In genomic region chr2:235021752-235022151, GRCh38 we compare ENCODE assay signal across 15 cellular contexts.
A peak's percentile ranks its signal among the peaks of the same experiment; 100 is the strongest.
DNase-seq lines count a peak whose midpoint lies in the region; ATAC-seq and TF ChIP-seq lines count a peak whose summit lies in the region.
"Had no signal": no experiment of that assay in that cellular context is flagged by ENCODE, and none has a peak within 500 bp of the region (broad histone marks: within the 10 kb centered on the region; RNA-seq: fewer than 3 reads in every experiment).

No MANE protein-coding gene starts in this region.

- peak; percentile 32 for DNase-seq in HFF-Myc (ENCODE audit: extremely low read depth, low read depth)
- peak; percentile 87 for DNase-seq in amniotic epithelial cell (ENCODE audit: low read depth)
- DNase-seq in foreskin keratinocyte: peak; percentile 87 to 93
- DNase-seq in effector CD8-positive, alpha-beta T cell (lab: John Stamatoyannopoulos, UW): no peak
- no peak for DNase-seq in KBM-7
- no peak for DNase-seq in activated naive CD8-positive, alpha-beta T cell treated with anti-CD3 and anti-CD28 coated beads, Interleukin-2, amount 50 U/mL, for 24 hours
- no peak for DNase-seq in T-helper 2 cell treated with Interferon-gamma antibody and Interleukin-4, amounts not matched to agents 5 μg/mL and 100 μg/mL, for 36 hours (ENCODE audit: low spot score)
- DNase-seq: activated naive CD8-positive, alpha-beta T cell treated with anti-CD3 and anti-CD28 coated beads, Interleukin-2, amount 10 ng/mL, durations not matched to agents 7 days and 5 days; endodermal cell; kidney; NCI-H187; upper lobe of left lung had no signal

- H2AFZ ChIP-seq in ACC112 (ENCODE audit: low read length, unreplicated experiment): no peak overlapping the region

- in situ Hi-C loops in KBM-7 (cut with MboI; ENCODE audit: low pct_unique_long_range_greater_than_20kb, low sequenced_read_pairs): no loop called here

- 0 out of 2 replicates have a peak overlapping the region, but pooled peaks have one; percentile 22 for H3K4me3 ChIP-seq in ACC112 (ENCODE audit: low read depth, low read length)
- H3K4me3 ChIP-seq in HFF-Myc (replicated peaks; ENCODE audit: low read depth, low read length): no peak overlapping the region
- H3K4me3 ChIP-seq: BLaER1, upper lobe of left lung had no signal

- H3K36me3 ChIP-seq in ACC112 (ENCODE audit: insufficient read depth, low read length): no peaks in the 10 kb centered on the region
- H3K36me3 ChIP-seq: BLaER1, upper lobe of left lung had no signal

- no peaks in the 10 kb centered on the region for H3K27me3 Mint-ChIP-seq in activated naive CD8-positive, alpha-beta T cell treated with anti-CD3 and anti-CD28 coated beads, Interleukin-2, amount 50 U/mL, for 24 hours
- no peaks in the 10 kb centered on the region for H3K27me3 Mint-ChIP-seq in T-helper 2 cell treated with Interferon-gamma antibody and Interleukin-4, amounts not matched to agents 5 μg/mL and 100 μg/mL, for 36 hours (ENCODE audit: low read depth)
- H3K27me3 Mint-ChIP-seq: activated naive CD8-positive, alpha-beta T cell treated with anti-CD3 and anti-CD28 coated beads, Interleukin-2, amount 10 ng/mL, durations not matched to agents 7 days and 5 days had no signal

- TF ChIP-seq CTCF in HFF-Myc (IDR thresholded peaks at IDR 0.05; ENCODE audit: low read depth, low read length, missing control alignments) (no peak), foreskin keratinocyte (conservative IDR thresholded peaks at IDR 0.05) (no peak)

- no peaks in the 10 kb centered on the region for H3K4me1 Mint-ChIP-seq in activated naive CD8-positive, alpha-beta T cell treated with anti-CD3 and anti-CD28 coated beads, Interleukin-2, amount 50 U/mL, for 24 hours
- H3K4me1 Mint-ChIP-seq in T-helper 2 cell treated with Interferon-gamma antibody and Interleukin-4, amounts not matched to agents 5 μg/mL and 100 μg/mL, for 36 hours (ENCODE audit: low read depth): no peaks in the 10 kb centered on the region
- H3K4me1 Mint-ChIP-seq: activated naive CD8-positive, alpha-beta T cell treated with anti-CD3 and anti-CD28 coated beads, Interleukin-2, amount 10 ng/mL, durations not matched to agents 7 days and 5 days had no signal

- peak; percentile 36 for ATAC-seq in foreskin keratinocyte
- ATAC-seq in activated naive CD8-positive, alpha-beta T cell treated with anti-CD3 and anti-CD28 coated beads, Interleukin-2, amount 50 U/mL, for 24 hours: no peak
- ATAC-seq: naive thymus-derived CD8-positive, alpha-beta T cell had no signal

- H3K27ac Mint-ChIP-seq in activated naive CD8-positive, alpha-beta T cell treated with anti-CD3 and anti-CD28 coated beads, Interleukin-2, amount 50 U/mL, for 24 hours: no peak overlapping the region
- no peak overlapping the region for H3K27ac Mint-ChIP-seq in T-helper 2 cell treated with Interferon-gamma antibody and Interleukin-4, amounts not matched to agents 5 μg/mL and 100 μg/mL, for 36 hours
- H3K27ac Mint-ChIP-seq: activated naive CD8-positive, alpha-beta T cell treated with anti-CD3 and anti-CD28 coated beads, Interleukin-2, amount 10 ng/mL, durations not matched to agents 7 days and 5 days; endodermal cell; naive thymus-derived CD8-positive, alpha-beta T cell had no signal

- H3K4me1 ChIP-seq in ACC112 (ENCODE audit: control insufficient read depth, insufficient read depth, low read length, unreplicated experiment) (peaks cover 59% of the 10 kb centered on the region), foreskin keratinocyte (peaks cover 45% of the 10 kb centered on the region)

- H3K4me3 Mint-ChIP-seq in activated naive CD8-positive, alpha-beta T cell treated with anti-CD3 and anti-CD28 coated beads, Interleukin-2, amount 50 U/mL, for 24 hours: no peak overlapping the region
- no peak overlapping the region for H3K4me3 Mint-ChIP-seq in T-helper 2 cell treated with Interferon-gamma antibody and Interleukin-4, amounts not matched to agents 5 μg/mL and 100 μg/mL, for 36 hours
- H3K4me3 Mint-ChIP-seq: activated naive CD8-positive, alpha-beta T cell treated with anti-CD3 and anti-CD28 coated beads, Interleukin-2, amount 10 ng/mL, durations not matched to agents 7 days and 5 days; endodermal cell; naive thymus-derived CD8-positive, alpha-beta T cell had no signal

- H3K9me3 Mint-ChIP-seq in activated naive CD8-positive, alpha-beta T cell treated with anti-CD3 and anti-CD28 coated beads, Interleukin-2, amount 50 U/mL, for 24 hours: no peaks in the 10 kb centered on the region
- H3K9me3 Mint-ChIP-seq in T-helper 2 cell treated with Interferon-gamma antibody and Interleukin-4, amounts not matched to agents 5 μg/mL and 100 μg/mL, for 36 hours: no peaks in the 10 kb centered on the region
- H3K9me3 Mint-ChIP-seq: activated naive CD8-positive, alpha-beta T cell treated with anti-CD3 and anti-CD28 coated beads, Interleukin-2, amount 10 ng/mL, durations not matched to agents 7 days and 5 days had no signal

- no peaks in the 10 kb centered on the region for H3K27me3 ChIP-seq in ACC112 (ENCODE audit: insufficient read depth, low read length)
- H3K27me3 ChIP-seq in foreskin keratinocyte: no peaks in the 10 kb centered on the region
- H3K27me3 ChIP-seq: BLaER1, upper lobe of left lung had no signal

- no peaks in the 10 kb centered on the region for H3K36me3 Mint-ChIP-seq in activated naive CD8-positive, alpha-beta T cell treated with anti-CD3 and anti-CD28 coated beads, Interleukin-2, amount 50 U/mL, for 24 hours (ENCODE audit: low read depth)
- H3K36me3 Mint-ChIP-seq in T-helper 2 cell treated with Interferon-gamma antibody and Interleukin-4, amounts not matched to agents 5 μg/mL and 100 μg/mL, for 36 hours (ENCODE audit: low read depth): no peaks in the 10 kb centered on the region
- H3K36me3 Mint-ChIP-seq: activated naive CD8-positive, alpha-beta T cell treated with anti-CD3 and anti-CD28 coated beads, Interleukin-2, amount 10 ng/mL, durations not matched to agents 7 days and 5 days; naive thymus-derived CD8-positive, alpha-beta T cell had no signal

- peaks cover 56% of the 10 kb centered on the region for H3K79me2 ChIP-seq in ACC112 (ENCODE audit: control insufficient read depth, insufficient read depth, low read length, unreplicated experiment)

- peak overlapping the region; percentile 97 for H3K27ac ChIP-seq in ACC112 (ENCODE audit: low read depth, low read length)
- peak overlapping the region; percentile 58 for H3K27ac ChIP-seq in foreskin keratinocyte
- H3K27ac ChIP-seq: BLaER1, upper lobe of left lung had no signal

Comparison
In these comparisons a context has a peak if more than half of its experiments do, and no peak if none do; other contexts are left out.
1. DNase-seq: peak in HFF-Myc (single experiment), amniotic epithelial cell (single experiment) and foreskin keratinocyte (2 of 2); none in effector CD8-positive, alpha-beta T cell (single experiment), KBM-7 (single experiment), activated naive CD8-positive, alpha-beta T cell treated with anti-CD3 and anti-CD28 coated beads, Interleukin-2, amount 50 U/mL, for 24 hours (single experiment) and T-helper 2 cell treated with Interferon-gamma antibody and Interleukin-4, amounts not matched to agents 5 μg/mL and 100 μg/mL, for 36 hours (single experiment).